2 cellular contexts compared by ENCODE assay signal in the genomic region with DNA sequence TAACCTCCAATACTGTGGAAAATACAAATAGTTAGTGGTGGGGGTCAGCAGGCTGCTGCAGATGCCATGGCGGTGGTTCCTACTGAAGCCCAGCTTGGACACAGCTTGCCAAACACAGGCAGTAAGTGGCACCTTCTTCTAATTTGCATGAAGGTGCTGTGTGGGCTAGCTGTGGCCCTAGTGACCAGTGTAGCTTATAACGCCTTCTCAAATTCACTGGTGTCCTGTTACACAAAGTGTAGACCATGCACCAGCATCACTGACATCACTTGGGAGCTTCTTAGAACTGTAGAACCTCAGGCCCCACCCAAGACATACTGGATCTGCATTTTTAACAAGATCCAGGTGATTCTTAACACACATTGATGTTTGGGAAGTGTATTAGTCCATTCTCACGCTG.
TF ChIP-seq lines count a peak whose summit lies in the region.

No MANE protein-coding gene starts in this region.

TF ChIP-seq in GM23338, 12 proteins besides CTCF, POLR2A, EP300 and RAD21:
- TF ChIP-seq, protein P1, sequence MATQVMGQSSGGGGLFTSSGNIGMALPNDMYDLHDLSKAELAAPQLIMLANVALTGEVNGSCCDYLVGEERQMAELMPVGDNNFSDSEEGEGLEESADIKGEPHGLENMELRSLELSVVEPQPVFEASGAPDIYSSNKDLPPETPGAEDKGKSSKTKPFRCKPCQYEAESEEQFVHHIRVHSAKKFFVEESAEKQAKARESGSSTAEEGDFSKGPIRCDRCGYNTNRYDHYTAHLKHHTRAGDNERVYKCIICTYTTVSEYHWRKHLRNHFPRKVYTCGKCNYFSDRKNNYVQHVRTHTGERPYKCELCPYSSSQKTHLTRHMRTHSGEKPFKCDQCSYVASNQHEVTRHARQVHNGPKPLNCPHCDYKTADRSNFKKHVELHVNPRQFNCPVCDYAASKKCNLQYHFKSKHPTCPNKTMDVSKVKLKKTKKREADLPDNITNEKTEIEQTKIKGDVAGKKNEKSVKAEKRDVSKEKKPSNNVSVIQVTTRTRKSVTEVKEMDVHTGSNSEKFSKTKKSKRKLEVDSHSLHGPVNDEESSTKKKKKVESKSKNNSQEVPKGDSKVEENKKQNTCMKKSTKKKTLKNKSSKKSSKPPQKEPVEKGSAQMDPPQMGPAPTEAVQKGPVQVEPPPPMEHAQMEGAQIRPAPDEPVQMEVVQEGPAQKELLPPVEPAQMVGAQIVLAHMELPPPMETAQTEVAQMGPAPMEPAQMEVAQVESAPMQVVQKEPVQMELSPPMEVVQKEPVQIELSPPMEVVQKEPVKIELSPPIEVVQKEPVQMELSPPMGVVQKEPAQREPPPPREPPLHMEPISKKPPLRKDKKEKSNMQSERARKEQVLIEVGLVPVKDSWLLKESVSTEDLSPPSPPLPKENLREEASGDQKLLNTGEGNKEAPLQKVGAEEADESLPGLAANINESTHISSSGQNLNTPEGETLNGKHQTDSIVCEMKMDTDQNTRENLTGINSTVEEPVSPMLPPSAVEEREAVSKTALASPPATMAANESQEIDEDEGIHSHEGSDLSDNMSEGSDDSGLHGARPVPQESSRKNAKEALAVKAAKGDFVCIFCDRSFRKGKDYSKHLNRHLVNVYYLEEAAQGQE (IDR thresholded peaks at IDR 0.05; ENCODE audit: unreplicated experiment) = no peak
- TF ChIP-seq ZNF114 (CRISPR knock-in tag; IDR thresholded peaks at IDR 0.05) (no peak), EZH2 (IDR thresholded peaks at IDR 0.05; ENCODE audit: low read depth, unreplicated experiment) (no peak), POLR2AphosphoS5 (IDR thresholded peaks at IDR 0.05; ENCODE audit: low read depth) (no peak), CREB1 (CRISPR knock-in tag; IDR thresholded peaks at IDR 0.05; ENCODE audit: low read depth) (no peak), EZH2phosphoT487 (IDR thresholded peaks at IDR 0.05; ENCODE audit: unreplicated experiment) (no peak), STAT1 (IDR thresholded peaks at IDR 0.05; ENCODE audit: unreplicated experiment) (no peak), NANOG (IDR thresholded peaks at IDR 0.05; ENCODE audit: borderline replicate concordance) (no peak)
- TF ChIP-seq, protein P2, sequence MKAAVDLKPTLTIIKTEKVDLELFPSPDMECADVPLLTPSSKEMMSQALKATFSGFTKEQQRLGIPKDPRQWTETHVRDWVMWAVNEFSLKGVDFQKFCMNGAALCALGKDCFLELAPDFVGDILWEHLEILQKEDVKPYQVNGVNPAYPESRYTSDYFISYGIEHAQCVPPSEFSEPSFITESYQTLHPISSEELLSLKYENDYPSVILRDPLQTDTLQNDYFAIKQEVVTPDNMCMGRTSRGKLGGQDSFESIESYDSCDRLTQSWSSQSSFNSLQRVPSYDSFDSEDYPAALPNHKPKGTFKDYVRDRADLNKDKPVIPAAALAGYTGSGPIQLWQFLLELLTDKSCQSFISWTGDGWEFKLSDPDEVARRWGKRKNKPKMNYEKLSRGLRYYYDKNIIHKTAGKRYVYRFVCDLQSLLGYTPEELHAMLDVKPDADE (IDR thresholded peaks at IDR 0.05) = no peak

TF ChIP-seq in IMR-90, 13 proteins besides CTCF, POLR2A, EP300 and RAD21 (continued from another document):
- TF ChIP-seq CHD1 (IDR thresholded peaks at IDR 0.05; ENCODE audit: low read depth, low read length) = no peak
- TF ChIP-seq SMC3 (IDR thresholded peaks at IDR 0.05; ENCODE audit: low read depth, low read length) = no peak
- TF ChIP-seq, protein P3, sequence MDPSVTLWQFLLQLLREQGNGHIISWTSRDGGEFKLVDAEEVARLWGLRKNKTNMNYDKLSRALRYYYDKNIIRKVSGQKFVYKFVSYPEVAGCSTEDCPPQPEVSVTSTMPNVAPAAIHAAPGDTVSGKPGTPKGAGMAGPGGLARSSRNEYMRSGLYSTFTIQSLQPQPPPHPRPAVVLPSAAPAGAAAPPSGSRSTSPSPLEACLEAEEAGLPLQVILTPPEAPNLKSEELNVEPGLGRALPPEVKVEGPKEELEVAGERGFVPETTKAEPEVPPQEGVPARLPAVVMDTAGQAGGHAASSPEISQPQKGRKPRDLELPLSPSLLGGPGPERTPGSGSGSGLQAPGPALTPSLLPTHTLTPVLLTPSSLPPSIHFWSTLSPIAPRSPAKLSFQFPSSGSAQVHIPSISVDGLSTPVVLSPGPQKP (IDR thresholded peaks at IDR 0.05; ENCODE audit: borderline replicate concordance, low read depth, low read length) = no peak
- TF ChIP-seq NFE2L2 (IDR thresholded peaks at IDR 0.05; ENCODE audit: low read depth, low read length) = no peak
- TF ChIP-seq, protein P4, sequence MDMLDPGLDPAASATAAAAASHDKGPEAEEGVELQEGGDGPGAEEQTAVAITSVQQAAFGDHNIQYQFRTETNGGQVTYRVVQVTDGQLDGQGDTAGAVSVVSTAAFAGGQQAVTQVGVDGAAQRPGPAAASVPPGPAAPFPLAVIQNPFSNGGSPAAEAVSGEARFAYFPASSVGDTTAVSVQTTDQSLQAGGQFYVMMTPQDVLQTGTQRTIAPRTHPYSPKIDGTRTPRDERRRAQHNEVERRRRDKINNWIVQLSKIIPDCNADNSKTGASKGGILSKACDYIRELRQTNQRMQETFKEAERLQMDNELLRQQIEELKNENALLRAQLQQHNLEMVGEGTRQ (IDR thresholded peaks at IDR 0.05; ENCODE audit: low read depth, low read length) = no peak
- TF ChIP-seq FOS (IDR thresholded peaks at IDR 0.05; ENCODE audit: low read depth, low read length) = no peak
- TF ChIP-seq RFX5 (IDR thresholded peaks at IDR 0.05; ENCODE audit: low read depth, low read length) = no peak
- no peak for TF ChIP-seq MAZ (IDR thresholded peaks at IDR 0.05; ENCODE audit: borderline replicate concordance, low read depth, low read length)
- no peak for TF ChIP-seq RCOR1 (IDR thresholded peaks at IDR 0.05; ENCODE audit: insufficient replicate concordance, low read length)
- no peak for TF ChIP-seq MXI1 (IDR thresholded peaks at IDR 0.05; ENCODE audit: borderline replicate concordance, low read depth, low read length)
